In genomic region chr7:45768516-45769394, GRCh38 we compare ENCODE assay signal across 1 cellular context.
A peak's percentile ranks its signal among the peaks of the same experiment; 100 is the strongest.
TF ChIP-seq lines count a peak whose summit lies in the region.
"Not testable (repeated sequence)": the region's sequence is repeated elsewhere in the genome, so short reads cannot be mapped to it uniquely, and the experiment has no call there.

No MANE protein-coding gene starts in this region.

TF ChIP-seq in K562, 482 proteins besides CTCF, POLR2A, EP300 and RAD21 (continued from another document and continues in another):
- peak; percentile 55; the same call in 1 of the 2 replicates for TF ChIP-seq TFAP4 (CRISPR knock-in tag; IDR thresholded peaks at IDR 0.05; ENCODE audit: borderline replicate concordance)
- TF ChIP-seq MYC (IDR thresholded peaks at IDR 0.05; ENCODE audit: low read depth, low read length) = peak; percentile 82
- TF ChIP-seq MYC (CRISPR knock-in tag; IDR thresholded peaks at IDR 0.05; ENCODE audit: borderline replicate concordance, low read depth) = not testable (repeated sequence)
- TF ChIP-seq CXXC5 (CRISPR knock-in tag; IDR thresholded peaks at IDR 0.05) = peak; percentile 93
- peak; percentile 35 for TF ChIP-seq SETDB1 (IDR thresholded peaks at IDR 0.05; ENCODE audit: low read length)
- peak; percentile 28; the same call in 1 of the 2 replicates for TF ChIP-seq CEBPG (CRISPR knock-in tag; IDR thresholded peaks at IDR 0.05)
- 0 out of 4 replicates have a peak, but pooled peaks of 1 of the 2 experiments have one; percentile 24 for TF ChIP-seq CEBPG (tag; conservative IDR thresholded peaks at IDR 0.05 in 1 of 2, IDR thresholded peaks at IDR 0.05 in 1 of 2)
- peak; percentile 88; the same call in 1 of the 2 replicates for TF ChIP-seq ATF7 (IDR thresholded peaks at IDR 0.05)
- TF ChIP-seq MTA3 (IDR thresholded peaks at IDR 0.05; ENCODE audit: borderline replicate concordance) = peak; percentile 32; the same call in 1 of the 2 replicates
- peak; percentile 80 for TF ChIP-seq ZNF407 (IDR thresholded peaks at IDR 0.05; ENCODE audit: low read depth)
- TF ChIP-seq NBN (IDR thresholded peaks at IDR 0.05; ENCODE audit: low read depth) = peak; percentile 92; the same call in 1 of the 2 replicates
- TF ChIP-seq CREB3L1 (IDR thresholded peaks at IDR 0.05; ENCODE audit: borderline replicate concordance, low read depth) = peak; percentile 74; the same call in 1 of the 2 replicates
- TF ChIP-seq ELF1 (tag; IDR thresholded peaks at IDR 0.05) = peak; percentile 62
- peak; percentile 99 for TF ChIP-seq ATF1 (CRISPR knock-in tag; IDR thresholded peaks at IDR 0.05)
- peak; percentile 100 for TF ChIP-seq ATF1 (tag; IDR thresholded peaks at IDR 0.05)
- peak; percentile 27; the same call in 1 of the 2 replicates for TF ChIP-seq THAP12 (CRISPR knock-in tag; IDR thresholded peaks at IDR 0.05)
- peak; percentile 78 for TF ChIP-seq SUPT5H (IDR thresholded peaks at IDR 0.05)
- TF ChIP-seq L3MBTL2 (IDR thresholded peaks at IDR 0.05) = peak; percentile 37; the same call in 1 of the 2 replicates
- peak; percentile 13; the same call in 1 of the 2 replicates for TF ChIP-seq RB1 (IDR thresholded peaks at IDR 0.05; ENCODE audit: low read depth)
- TF ChIP-seq RFX1 (IDR thresholded peaks at IDR 0.05) = peak; percentile 16; the same call in 1 of the 2 replicates
- peak; percentile 99 for TF ChIP-seq CREB1 (IDR thresholded peaks at IDR 0.05)
- TF ChIP-seq CREB1 (CRISPR knock-in tag; IDR thresholded peaks at IDR 0.05) = peak; percentile 99
- peak; percentile 45; the same call in 1 of the 2 replicates for TF ChIP-seq MGA (IDR thresholded peaks at IDR 0.05)
- TF ChIP-seq TAF1 (IDR thresholded peaks at IDR 0.05; ENCODE audit: control insufficient read depth, extremely low read depth, insufficient read depth, low read length, severe bottlenecking) = peak; percentile 73
- TF ChIP-seq LCOR (CRISPR knock-in tag; IDR thresholded peaks at IDR 0.05) = 0 out of 2 replicates have a peak, but pooled peaks have one; percentile 20
- TF ChIP-seq SIN3B (IDR thresholded peaks at IDR 0.05; ENCODE audit: low read depth) = peak; percentile 91
- peak; percentile 48 for TF ChIP-seq POLR2B (IDR thresholded peaks at IDR 0.05; ENCODE audit: low read depth, partially characterized antibody)
- TF ChIP-seq MBD2 (IDR thresholded peaks at IDR 0.05; ENCODE audit: borderline replicate concordance, low read depth) = peak; percentile 82
- TF ChIP-seq MTA1 (IDR thresholded peaks at IDR 0.05; ENCODE audit: borderline replicate concordance) = peak; percentile 99
